Comparison of ENCODE assay signal across 14 cellular contexts in the genomic region with DNA sequence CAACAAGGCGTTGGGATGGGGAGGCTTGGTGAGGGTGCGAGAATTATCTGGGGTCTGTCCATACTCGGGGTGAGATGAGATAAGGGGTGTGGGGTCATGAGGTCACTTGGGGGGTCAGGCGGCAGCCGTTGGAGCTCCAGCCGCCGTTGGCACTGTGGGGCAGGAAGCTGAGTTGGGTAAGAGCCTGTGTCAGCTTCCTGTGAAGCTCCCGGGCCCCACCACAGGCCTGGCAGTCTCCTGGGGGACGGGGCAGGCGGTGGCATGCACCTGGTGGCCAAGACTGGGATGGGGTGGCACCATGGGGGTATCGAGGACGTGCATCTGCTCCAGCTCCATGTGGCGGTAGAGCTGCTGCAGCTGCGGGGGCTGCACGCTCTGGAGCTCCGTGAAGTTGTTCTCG. TPM values are rescaled to one million over a fixed set of nuclear protein-coding genes. Genes with fewer than 3 reads are reported as not detected.
A peak's percentile ranks its signal among the peaks of the same experiment; 100 is the strongest.
DNase-seq lines count a peak whose midpoint lies in the region; ATAC-seq and TF ChIP-seq lines count a peak whose summit lies in the region.
"Had no signal": no experiment of that assay in that cellular context is flagged by ENCODE, and none has a peak within 500 bp of the region (broad histone marks: within the 10 kb centered on the region; RNA-seq: fewer than 3 reads in every experiment).

No MANE protein-coding gene starts in this region.

- no peaks in the 10 kb centered on the region for H3K36me3 Mint-ChIP-seq in activated naive CD4-positive, alpha-beta T cell treated with anti-CD3 and anti-CD28 coated beads for 36 hours (ENCODE audit: low read depth)
- no peaks in the 10 kb centered on the region for H3K36me3 Mint-ChIP-seq in activated naive CD4-positive, alpha-beta T cell treated with anti-CD3 and anti-CD28 coated beads, Interleukin-2, amount 10 ng/mL, durations not matched to agents 7 days and 5 days
- H3K36me3 Mint-ChIP-seq: mesothelial cell of epicardium had no signal

- no peak overlapping the region for H3K27ac Mint-ChIP-seq in activated naive CD4-positive, alpha-beta T cell treated with anti-CD3 and anti-CD28 coated beads for 36 hours
- H3K27ac Mint-ChIP-seq in activated naive CD4-positive, alpha-beta T cell treated with anti-CD3 and anti-CD28 coated beads, Interleukin-2, amount 10 ng/mL, durations not matched to agents 7 days and 5 days = no peak overlapping the region
- H3K27ac Mint-ChIP-seq: mesothelial cell of epicardium had no signal

- H3K9me3 Mint-ChIP-seq in activated naive CD4-positive, alpha-beta T cell treated with anti-CD3 and anti-CD28 coated beads for 36 hours = no peaks in the 10 kb centered on the region
- no peaks in the 10 kb centered on the region for H3K9me3 Mint-ChIP-seq in activated naive CD4-positive, alpha-beta T cell treated with anti-CD3 and anti-CD28 coated beads, Interleukin-2, amount 10 ng/mL, durations not matched to agents 7 days and 5 days
- H3K9me3 Mint-ChIP-seq: mesothelial cell of epicardium had no signal

- intact Hi-C loops in activated naive CD4-positive, alpha-beta T cell treated with anti-CD3 and anti-CD28 coated beads for 36 hours (cut with micrococcal nuclease) = no loop called here

- no peak overlapping the region for H3K4me3 Mint-ChIP-seq in activated naive CD4-positive, alpha-beta T cell treated with anti-CD3 and anti-CD28 coated beads for 36 hours
- H3K4me3 Mint-ChIP-seq in activated naive CD4-positive, alpha-beta T cell treated with anti-CD3 and anti-CD28 coated beads, Interleukin-2, amount 10 ng/mL, durations not matched to agents 7 days and 5 days = no peak overlapping the region
- H3K4me3 Mint-ChIP-seq: mesothelial cell of epicardium had no signal

- TF ChIP-seq CTCF in GM20000 (IDR thresholded peaks at IDR 0.05; ENCODE audit: extremely low read depth, missing control alignments) = no peak

- H3K27me3 Mint-ChIP-seq in activated naive CD4-positive, alpha-beta T cell treated with anti-CD3 and anti-CD28 coated beads for 36 hours (ENCODE audit: low read depth) = no peaks in the 10 kb centered on the region
- H3K27me3 Mint-ChIP-seq in activated naive CD4-positive, alpha-beta T cell treated with anti-CD3 and anti-CD28 coated beads, Interleukin-2, amount 10 ng/mL, durations not matched to agents 7 days and 5 days = peaks cover 4% of the 10 kb centered on the region

- peak; percentile 18 for DNase-seq in activated naive CD4-positive, alpha-beta T cell treated with anti-CD3 and anti-CD28 coated beads for 36 hours
- DNase-seq in activated naive CD4-positive, alpha-beta T cell treated with anti-CD3 and anti-CD28 coated beads, Interleukin-2, amount 10 ng/mL, durations not matched to agents 7 days and 5 days = no peak
- DNase-seq in NOMO-1 (lab: John Stamatoyannopoulos, UW; ENCODE audit: unreplicated experiment in 2 of 2) (peak; percentile 67 to 74), dermis blood vessel endothelial cell (peak; percentile 10), GM20000 (ENCODE audit: low spot score) (no peak), DMS79 (lab: John Stamatoyannopoulos, UW) (no peak)
- no peak for DNase-seq in stimulated activated naive CD8-positive, alpha-beta T cell treated with anti-CD3 and anti-CD28 coated beads, Interleukin-15, Interleukin-2, amounts not matched to agents 100 U/mL and 50 U/mL, for 24 hours
- DNase-seq: NCI-H146; stimulated activated CD4-positive, alpha-beta T cell treated with anti-CD3 and anti-CD28 coated beads, Interleukin-15, amount 100 ng/mL, for 24 hours; transverse colon had no signal

- peaks cover 17% of the 10 kb centered on the region for H3K4me1 Mint-ChIP-seq in activated naive CD4-positive, alpha-beta T cell treated with anti-CD3 and anti-CD28 coated beads for 36 hours (ENCODE audit: low read depth)
- peaks cover 12% of the 10 kb centered on the region for H3K4me1 Mint-ChIP-seq in activated naive CD4-positive, alpha-beta T cell treated with anti-CD3 and anti-CD28 coated beads, Interleukin-2, amount 10 ng/mL, durations not matched to agents 7 days and 5 days

- CTCF ChIA-PET in activated naive CD4-positive, alpha-beta T cell treated with anti-CD3 and anti-CD28 coated beads for 36 hours (lab: Charles Lee) = interaction anchor here (0.7 to 1.9 kb wide), 2 partner anchors 14 to 119 kb away, joined by 3 to 15 read pairs; no protein-coding TSS in a partner anchor
- CTCF ChIA-PET in activated naive CD4-positive, alpha-beta T cell treated with anti-CD3 and anti-CD28 coated beads, Interleukin-2, amount 10 ng/mL, durations not matched to agents 7 days and 5 days (lab: Charles Lee) = interaction anchor here (0.9 to 2.2 kb wide), 2 partner anchors 15 to 181 kb away, joined by 3 to 13 read pairs; no protein-coding TSS in a partner anchor

- ATAC-seq in stimulated activated naive CD8-positive, alpha-beta T cell treated with anti-CD3 and anti-CD28 coated beads, Interleukin-15, Interleukin-2, amounts not matched to agents 100 U/mL and 50 U/mL, for 24 hours = peak; percentile 34
- no peak for ATAC-seq in HG03460 (IDR thresholded peaks at IDR 0.05; ENCODE audit: unreplicated experiment)
- ATAC-seq: GM12878 had no signal

RNA-seq across cellular contexts. Expression of a gene that starts 7.1 kb away (rescaled TPM):
- total RNA-seq in activated naive CD4-positive, alpha-beta T cell treated with anti-CD3 and anti-CD28 coated beads for 36 hours = not detected
- total RNA-seq in dermis blood vessel endothelial cell = not detected in 2 replicates
- total RNA-seq: GM12878, mesothelial cell of epicardium, transverse colon had no signal

RNA-seq across cellular contexts. Expression of a gene that starts 18.8 kb away (rescaled TPM):
- total RNA-seq in activated naive CD4-positive, alpha-beta T cell treated with anti-CD3 and anti-CD28 coated beads for 36 hours = not detected
- total RNA-seq in dermis blood vessel endothelial cell = not detected in 2 replicates
- total RNA-seq: mesothelial cell of epicardium, NCI-H460 had no signal

RNA-seq across cellular contexts. Expression of a gene that starts 48.8 kb away (rescaled TPM):
- 1 to 10 TPM; 9.2 TPM for total RNA-seq in activated naive CD4-positive, alpha-beta T cell treated with anti-CD3 and anti-CD28 coated beads for 36 hours
- 72.8 and 78.0 TPM in 2 replicates for total RNA-seq in dermis blood vessel endothelial cell

Comparison
In these comparisons a context has a peak if more than half of its experiments do, and no peak if none do; other contexts are left out.
1. DNase-seq: peak in activated naive CD4-positive, alpha-beta T cell treated with anti-CD3 and anti-CD28 coated beads for 36 hours (single experiment), NOMO-1 (2 of 2) and dermis blood vessel endothelial cell (single experiment); none in activated naive CD4-positive, alpha-beta T cell treated with anti-CD3 and anti-CD28 coated beads, Interleukin-2, amount 10 ng/mL, durations not matched to agents 7 days and 5 days (single experiment), stimulated activated naive CD8-positive, alpha-beta T cell treated with anti-CD3 and anti-CD28 coated beads, Interleukin-15, Interleukin-2, amounts not matched to agents 100 U/mL and 50 U/mL, for 24 hours (single experiment), GM20000 (single experiment) and DMS79 (single experiment).